ENCODE assay signal across 10 cellular contexts in genomic region chr3:183553263-183554026, GRCh38. TPM values are rescaled to one million over a fixed set of nuclear protein-coding genes. Genes with fewer than 3 reads are reported as not detected.
DNase-seq lines count a peak whose midpoint lies in the region; ATAC-seq and TF ChIP-seq lines count a peak whose summit lies in the region.
"Had no signal": no experiment of that assay in that cellular context is flagged by ENCODE, and none has a peak within 500 bp of the region (broad histone marks: within the 10 kb centered on the region; RNA-seq: fewer than 3 reads in every experiment).

No MANE protein-coding gene starts in this region.

- peak overlapping the region; percentile 94 for H3K9ac ChIP-seq in OCI-LY3 (ENCODE audit: low read length)
- peak overlapping the region; percentile 38 to 46 for H3K9ac ChIP-seq in colonic mucosa (ENCODE audit: low read depth in 2 of 2, low read length in 2 of 2)
- no peak overlapping the region for H3K9ac ChIP-seq in parathyroid adenoma

- H3K4me2 ChIP-seq in OCI-LY3 (ENCODE audit: low read length) (peak overlapping the region; percentile 84), parathyroid adenoma (ENCODE audit: low read length) (peak overlapping the region; percentile 29)

- H3K36me3 ChIP-seq in GM06990 (ENCODE audit: control insufficient read depth, insufficient read depth, low read length), result no peaks in the 10 kb centered on the region
- H3K36me3 ChIP-seq in OCI-LY3 (replicated peaks; ENCODE audit: low read depth, low read length), result peaks cover 24% of the 10 kb centered on the region
- no peaks in the 10 kb centered on the region for H3K36me3 ChIP-seq in colonic mucosa
- no peaks in the 10 kb centered on the region for H3K36me3 ChIP-seq in parathyroid adenoma (ENCODE audit: control insufficient read depth, insufficient read depth, low read length)

- H3K27me3 ChIP-seq in GM06990 (replicated peaks; ENCODE audit: control insufficient read depth, insufficient read depth, low read length) (no peaks in the 10 kb centered on the region), OCI-LY3 (ENCODE audit: low read depth, low read length) (no peaks in the 10 kb centered on the region), colonic mucosa (no peaks in the 10 kb centered on the region), parathyroid adenoma (ENCODE audit: control insufficient read depth, insufficient read depth, low read length) (no peaks in the 10 kb centered on the region)

- H4K20me1 ChIP-seq in OCI-LY3 (ENCODE audit: insufficient read depth, low read length), result peaks cover 27% of the 10 kb centered on the region

- H2AFZ ChIP-seq in OCI-LY3 (ENCODE audit: low read depth, low read length) (no peak overlapping the region), parathyroid adenoma (peak overlapping the region; percentile 48)

- TF ChIP-seq CTCF in GM06990 (IDR thresholded peaks at IDR 0.05; ENCODE audit: insufficient read depth, low read length, poor library complexity, severe bottlenecking) (no peak), OCI-LY3 (IDR thresholded peaks at IDR 0.05; ENCODE audit: low read depth, low read length) (no peak), colonic mucosa (IDR thresholded peaks at IDR 0.05) (no peak), parathyroid adenoma (IDR thresholded peaks at IDR 0.05) (no peak)

- H3K4me1 ChIP-seq in OCI-LY3 (ENCODE audit: low read length), result peaks cover 54% of the 10 kb centered on the region
- no peaks in the 10 kb centered on the region for H3K4me1 ChIP-seq in colonic mucosa
- H3K4me1 ChIP-seq in parathyroid adenoma, result peaks cover 17% of the 10 kb centered on the region

- peaks cover 8% of the 10 kb centered on the region; the same call in 1 of the 2 replicates for H3K9me3 ChIP-seq in OCI-LY3 (ENCODE audit: insufficient read depth, low read length)
- no peaks in the 10 kb centered on the region for H3K9me3 ChIP-seq in colonic mucosa
- no peaks in the 10 kb centered on the region for H3K9me3 ChIP-seq in parathyroid adenoma (ENCODE audit: control insufficient read depth, low read length)

- H3K4me3 ChIP-seq in GM06990 (replicated peaks; ENCODE audit: low read depth, low read length) (peak overlapping the region; percentile 61), OCI-LY3 (ENCODE audit: low read length) (peak overlapping the region; percentile 91), colonic mucosa (no peak overlapping the region), parathyroid adenoma (ENCODE audit: low read depth, low read length) (peak overlapping the region; percentile 33)

- DNase-seq in GM06990 (ENCODE audit: extremely low read depth, insufficient read length), result no peak
- DNase-seq in colonic mucosa, result no peak
- DNase-seq in activated effector memory CD4-positive, alpha-beta T cell treated with anti-CD3 and anti-CD28 coated beads, Interleukin-2, amount 50 U/mL, for 16 hours, result no peak
- DNase-seq: EL, retina had no signal

- peak overlapping the region; percentile 97 for H3K27ac ChIP-seq in OCI-LY3 (ENCODE audit: low read length)
- H3K27ac ChIP-seq in colonic mucosa, result peak overlapping the region; percentile 32
- H3K27ac ChIP-seq in parathyroid adenoma, result peak overlapping the region; percentile 39

- intact Hi-C loops in colonic mucosa (cut with DNase I), result no loop called here

- ATAC-seq in HG03039 (IDR thresholded peaks at IDR 0.05; ENCODE audit: unreplicated experiment), result no peak
- no peak for ATAC-seq in GM21717 (IDR thresholded peaks at IDR 0.05; ENCODE audit: unreplicated experiment)
- no peak for ATAC-seq in HG03521 (IDR thresholded peaks at IDR 0.05; ENCODE audit: unreplicated experiment)

- H3K79me2 ChIP-seq in OCI-LY3 (ENCODE audit: low read length) (peaks cover 64% of the 10 kb centered on the region), parathyroid adenoma (no peaks in the 10 kb centered on the region)

RNA-seq across cellular contexts. Expression of gene KLHL6, which starts 2.1 kb away (rescaled TPM):
- 1 to 10 TPM; 2.0 to 2.1 TPM for total RNA-seq in colonic mucosa

Comparison
In these comparisons a context has a peak if more than half of its experiments do, and no peak if none do; other contexts are left out.
1. H3K27ac ChIP-seq: peak in every context shown above with its lines; median percentile 97 in OCI-LY3; 39 in parathyroid adenoma; 32 in colonic mucosa.